Comparison of ENCODE assay signal across 8 cellular contexts in the genomic region with DNA sequence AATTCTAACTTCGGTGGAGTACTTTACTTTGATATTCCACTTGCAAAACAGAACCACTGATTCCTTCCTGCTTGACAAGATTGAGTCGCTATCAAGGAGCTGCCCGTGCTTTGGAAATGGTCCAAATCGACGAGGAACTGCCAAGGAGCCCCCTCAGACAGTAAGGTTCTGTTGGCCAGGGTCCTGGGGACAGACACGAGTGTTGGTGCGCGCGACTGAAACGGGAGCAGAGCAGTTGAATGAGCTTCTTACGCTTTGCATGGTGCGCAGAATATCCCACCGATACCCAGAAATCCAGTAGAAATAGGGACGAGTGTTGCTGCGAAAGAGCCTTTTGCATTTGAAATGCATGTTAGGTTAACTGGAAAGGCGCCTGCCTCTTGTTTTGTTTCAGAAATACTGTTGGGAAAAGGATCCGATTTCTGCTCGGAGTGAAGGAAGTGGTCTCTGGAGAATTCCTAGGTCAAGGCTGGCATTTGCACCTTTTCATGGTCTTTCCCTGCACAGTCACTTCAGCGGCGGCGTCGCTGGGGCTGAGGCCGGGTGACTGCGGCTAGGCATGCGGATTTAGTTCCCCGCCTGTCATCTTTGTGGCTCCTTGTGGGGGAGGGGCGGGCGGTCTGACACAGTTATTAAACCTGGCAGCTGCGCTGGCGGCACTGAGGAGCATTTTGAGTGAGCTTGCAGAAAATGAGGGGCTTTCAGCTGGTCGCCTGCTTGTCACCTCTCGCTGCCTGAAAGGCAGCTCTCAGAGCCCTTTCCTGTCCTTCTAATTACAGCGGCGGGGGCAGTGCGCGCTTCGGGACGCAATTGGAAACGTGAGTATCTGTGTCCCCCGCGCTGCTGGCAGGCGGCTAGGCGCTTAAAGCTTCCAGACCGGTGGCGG.
DNase-seq lines count a peak whose midpoint lies in the region; ATAC-seq and TF ChIP-seq lines count a peak whose summit lies in the region.

No MANE protein-coding gene starts in this region.

- H3K36me3 ChIP-seq in DND-41 (ENCODE audit: insufficient read depth, low read length) = no peaks in the 10 kb centered on the region
- no peaks in the 10 kb centered on the region for H3K36me3 ChIP-seq in brain microvascular endothelial cell (replicated peaks)

- no peaks in the 10 kb centered on the region for H4K20me1 ChIP-seq in DND-41 (ENCODE audit: insufficient read depth, low read length)

- in situ Hi-C loops in brain microvascular endothelial cell (cut with HindIII; ENCODE audit: low pct_ligation_motif_present, low sequenced_read_pairs) = no loop called here

- peak overlapping the region; percentile 86 for H3K9ac ChIP-seq in DND-41 (ENCODE audit: low read depth, low read length)

- H2AFZ ChIP-seq in DND-41 (ENCODE audit: low read depth, low read length) = peak overlapping the region; percentile 92

- peaks cover 10% of the 10 kb centered on the region; the same call in 1 of the 2 replicates for H3K79me2 ChIP-seq in DND-41 (ENCODE audit: insufficient read depth, low read length)

- POLR2A ChIA-PET in HEK293T (lab: Yijun Ruan, JAX) = interaction anchor here (0.7 to 1.2 kb wide), 5 partner anchors 52 to 314 kb away, joined by 3 to 7 read pairs (median 3); a partner anchor contains a TSS

- no peaks in the 10 kb centered on the region for H3K9me3 ChIP-seq in DND-41 (ENCODE audit: insufficient read depth, low read length, severe bottlenecking)

- TF ChIP-seq CTCF in DND-41 (IDR thresholded peaks at IDR 0.05; ENCODE audit: borderline replicate concordance, extremely low read depth, low read length, poor library complexity, severe bottlenecking) (no peak), brain microvascular endothelial cell (IDR thresholded peaks at IDR 0.05; ENCODE audit: low read depth, low read length, missing control alignments) (no peak)

- peak; percentile 61 for ATAC-seq in DND-41 (ENCODE audit: insufficient read depth, low read depth)

- H3K4me3 ChIP-seq in DND-41 (ENCODE audit: low read depth in 1 of 2, low read length in 2 of 2) (peak overlapping the region; percentile 56 to 74; a peak in 3 of 4 replicates), brain microvascular endothelial cell (ENCODE audit: low read depth, low read length) (peak overlapping the region; percentile 57)

- H3K27ac ChIP-seq in DND-41 (ENCODE audit: low read length) (peak overlapping the region; percentile 90), brain microvascular endothelial cell (no peak overlapping the region)

- peak; percentile 92 for DNase-seq in DND-41
- peak; percentile 37 for DNase-seq in HEK293T (ENCODE audit: extremely low spot score)
- DNase-seq in NCI-H128 (lab: John Stamatoyannopoulos, UW; ENCODE audit: unreplicated experiment) = peak; percentile 29
- peak; percentile 79 for DNase-seq in UCSD-AML1 (lab: John Stamatoyannopoulos, UW; ENCODE audit: unreplicated experiment)
- DNase-seq in brain microvascular endothelial cell = no peak
- peak; percentile 77 for DNase-seq in islet precursor cell
- peak; percentile 87 for DNase-seq in stimulated activated CD4-positive, alpha-beta T cell treated with anti-CD3 and anti-CD28 coated beads, Interleukin-15, amount 100 ng/mL, for 24 hours
- DNase-seq in kidney glomerular epithelial cell (lab: John Stamatoyannopoulos, UW) = no peak

- peaks cover 30% of the 10 kb centered on the region for H3K4me1 ChIP-seq in DND-41 (ENCODE audit: insufficient read depth, low read length)

- H3K27me3 ChIP-seq in DND-41 (ENCODE audit: insufficient read depth, low read length, poor library complexity) (no peaks in the 10 kb centered on the region), brain microvascular endothelial cell (replicated peaks) (no peaks in the 10 kb centered on the region)

- H3K4me2 ChIP-seq in DND-41 (ENCODE audit: insufficient read depth, low read length) = peak overlapping the region; percentile 91

- CTCF ChIA-PET in HEK293T (lab: Yijun Ruan, JAX) = interaction anchor here (0.6 to 1.1 kb wide), 2 partner anchors 26 to 116 kb away, joined by 3 read pairs; no protein-coding TSS in a partner anchor

TF ChIP-seq in HEK293T, 16 proteins besides CTCF, POLR2A, EP300 and RAD21:
- TF ChIP-seq L3MBTL2 (conservative IDR thresholded peaks at IDR 0.05) (peak; percentile 86), LEF1 (IDR thresholded peaks at IDR 0.05; ENCODE audit: borderline replicate concordance) (no peak)

Comparison
In these comparisons a context has a peak if more than half of its experiments do, and no peak if none do; other contexts are left out.
1. DNase-seq: peak in DND-41 (single experiment), HEK293T (single experiment), NCI-H128 (single experiment), UCSD-AML1 (single experiment), islet precursor cell (single experiment) and stimulated activated CD4-positive, alpha-beta T cell treated with anti-CD3 and anti-CD28 coated beads, Interleukin-15, amount 100 ng/mL, for 24 hours (single experiment); none in brain microvascular endothelial cell (single experiment) and kidney glomerular epithelial cell (single experiment).